In genomic region chr6:138795809-138796469, GRCh38 we compare ENCODE assay signal across 8 cellular contexts. TPM values are rescaled to one million over a fixed set of nuclear protein-coding genes. Genes with fewer than 3 reads are reported as not detected.
A peak's percentile ranks its signal among the peaks of the same experiment; 100 is the strongest.
DNase-seq lines count a peak whose midpoint lies in the region; ATAC-seq and TF ChIP-seq lines count a peak whose summit lies in the region.

Gene ECT2L (plus strand): TSS chr6:138796087. CDS start chr6:138813275, 17,188 bp downstream.

- TF ChIP-seq EP300 in sigmoid colon (IDR thresholded peaks at IDR 0.05): no peak

- 4 to 14% methylated on average over 48 of the region's 48 CpGs for WGBS in sigmoid colon, 2 donors

- H4K20me1 ChIP-seq in GM23338 (replicated peaks; ENCODE audit: insufficient read depth): no peaks in the 10 kb centered on the region

- H3K27ac ChIP-seq in GM23338 (ENCODE audit: low read depth) (0 out of 2 replicates have a peak within 1 kb of the TSS, but pooled peaks have one; percentile 65), sigmoid colon (peak within 1 kb of the TSS; percentile 66 to 81 (median 76))

- H3K27me3 Mint-ChIP-seq in GM23338 (ENCODE audit: insufficient read depth, low read depth, poor library complexity): peaks cover 5% of the 10 kb centered on the region
- H3K27me3 Mint-ChIP-seq in activated CD8-positive, alpha-beta T cell treated with anti-CD3 and anti-CD28 coated beads for 36 hours: peaks cover 11% of the 10 kb centered on the region

- CTCF ChIA-PET in activated CD8-positive, alpha-beta T cell treated with anti-CD3 and anti-CD28 coated beads for 36 hours (lab: Charles Lee): interaction anchor here (0.5 to 1.6 kb wide), 2 partner anchors 11 to 22 kb away, joined by 3 read pairs; no protein-coding TSS in a partner anchor

- H3K79me2 ChIP-seq in GM23338 (replicated peaks; ENCODE audit: insufficient read depth): no peaks in the 10 kb centered on the region

- H3K9me3 Mint-ChIP-seq in GM23338: peaks cover 10% of the 10 kb centered on the region; the same call in 2 of the 3 replicates
- H3K9me3 Mint-ChIP-seq in activated CD8-positive, alpha-beta T cell treated with anti-CD3 and anti-CD28 coated beads for 36 hours: no peaks in the 10 kb centered on the region

- POLR2A ChIA-PET in activated CD8-positive, alpha-beta T cell treated with anti-CD3 and anti-CD28 coated beads for 36 hours (lab: Charles Lee): no interaction called here

- peak within 1 kb of the TSS; percentile 94 for H3K4me2 ChIP-seq in GM23338

- peak; percentile 95 for ATAC-seq in GM23338
- no peak for ATAC-seq in activated CD8-positive, alpha-beta T cell treated with anti-CD3 and anti-CD28 coated beads for 36 hours
- ATAC-seq in GM21576 (IDR thresholded peaks at IDR 0.05; ENCODE audit: unreplicated experiment): no peak

- no peaks in the 10 kb centered on the region; the same call in 2 of the 3 replicates for H3K4me1 Mint-ChIP-seq in GM23338
- H3K4me1 Mint-ChIP-seq in activated CD8-positive, alpha-beta T cell treated with anti-CD3 and anti-CD28 coated beads for 36 hours (ENCODE audit: low read depth): peaks cover 5% of the 10 kb centered on the region

- intact Hi-C loops in sigmoid colon (cut with DNase I): no loop called here
- intact Hi-C loops in activated CD8-positive, alpha-beta T cell treated with anti-CD3 and anti-CD28 coated beads for 36 hours (cut with micrococcal nuclease): no loop called here

- TF ChIP-seq POLR2A in sigmoid colon (IDR thresholded peaks at IDR 0.05): no peak

- peaks cover 11% of the 10 kb centered on the region; the same call in 1 of the 2 replicates for H3K27me3 ChIP-seq in GM23338 (ENCODE audit: insufficient read depth)
- H3K27me3 ChIP-seq in sigmoid colon: no peaks in the 10 kb centered on the region

- no peaks in the 10 kb centered on the region for H3K9me2 ChIP-seq in GM23338 (ENCODE audit: insufficient read depth)

- peak within 1 kb of the TSS; percentile 96 for H2AFZ ChIP-seq in GM23338

- no peaks in the 10 kb centered on the region for H3K9me3 ChIP-seq in sigmoid colon

- peak; percentile 92 for DNase-seq in GM23338 (ENCODE audit: low spot score)
- DNase-seq in astrocyte of the hippocampus (ENCODE audit: low read depth, low spot score): peak; percentile 40
- peak; percentile 82 for DNase-seq in sigmoid colon
- DNase-seq in stimulated activated CD4-positive, alpha-beta T cell treated with anti-CD3 and anti-CD28 coated beads, Interleukin-1b, Interleukin-23, amount 100 ng/mL, for 48 hours: no peak
- no peak for DNase-seq in activated CD8-positive, alpha-beta T cell treated with anti-CD3 and anti-CD28 coated beads for 36 hours
- DNase-seq in COLO829 (ENCODE audit: low spot score): no peak

- H3K27ac Mint-ChIP-seq in GM23338: no peak within 1 kb of the TSS
- no peak within 1 kb of the TSS for H3K27ac Mint-ChIP-seq in activated CD8-positive, alpha-beta T cell treated with anti-CD3 and anti-CD28 coated beads for 36 hours

- H3F3A ChIP-seq in GM23338 (replicated peaks; ENCODE audit: low read depth): no peaks in the 10 kb centered on the region

- H3K4me3 ChIP-seq in GM23338: peak within 1 kb of the TSS; percentile 65
- H3K4me3 ChIP-seq in iPS-11a (ENCODE audit: low read depth, low read length): peak within 1 kb of the TSS; percentile 42
- H3K4me3 ChIP-seq in sigmoid colon: peak within 1 kb of the TSS; percentile 29 to 54 (median 46)

- peak within 1 kb of the TSS; percentile 74 for H3K4me3 Mint-ChIP-seq in GM23338
- H3K4me3 Mint-ChIP-seq in activated CD8-positive, alpha-beta T cell treated with anti-CD3 and anti-CD28 coated beads for 36 hours: no peak within 1 kb of the TSS

- no peaks in the 10 kb centered on the region; the same call in 2 of the 3 replicates for H3K36me3 Mint-ChIP-seq in GM23338 (ENCODE audit: low read depth)
- H3K36me3 Mint-ChIP-seq in activated CD8-positive, alpha-beta T cell treated with anti-CD3 and anti-CD28 coated beads for 36 hours (ENCODE audit: low read depth): peaks cover 10% of the 10 kb centered on the region

- H3K36me3 ChIP-seq in GM23338 (ENCODE audit: insufficient read depth): no peaks in the 10 kb centered on the region
- peaks cover 0 to 21% (median 6%) of the 10 kb centered on the region in 4 donors for H3K36me3 ChIP-seq in sigmoid colon

- peaks cover 8% of the 10 kb centered on the region; the same call in 1 of the 2 replicates for H3K4me1 ChIP-seq in GM23338 (ENCODE audit: insufficient read depth)
- H3K4me1 ChIP-seq in sigmoid colon: peaks cover 0 to 19% (median 15%) of the 10 kb centered on the region in 4 donors

- TF ChIP-seq CTCF in GM23338 (conservative IDR thresholded peaks at IDR 0.05; ENCODE audit: low read depth in 2 of 2) (no peak), sigmoid colon (IDR thresholded peaks at IDR 0.05) (no peak)
- no peak for TF ChIP-seq CTCF in activated CD8-positive, alpha-beta T cell treated with anti-CD3 and anti-CD28 coated beads for 36 hours (IDR thresholded peaks at IDR 0.05)

TF ChIP-seq in GM23338, 12 proteins besides CTCF, POLR2A, EP300 and RAD21:
- TF ChIP-seq EZH2 (IDR thresholded peaks at IDR 0.05; ENCODE audit: low read depth, unreplicated experiment): no peak
- TF ChIP-seq NANOG (IDR thresholded peaks at IDR 0.05; ENCODE audit: borderline replicate concordance): no peak
- TF ChIP-seq REST (IDR thresholded peaks at IDR 0.05; ENCODE audit: unreplicated experiment): no peak
- TF ChIP-seq ZNF114 (CRISPR knock-in tag; IDR thresholded peaks at IDR 0.05): no peak
- no peak; the same call in 1 of the 2 replicates for TF ChIP-seq POLR2AphosphoS5 (IDR thresholded peaks at IDR 0.05; ENCODE audit: low read depth)
- no peak for TF ChIP-seq ZNF331 (CRISPR knock-in tag; IDR thresholded peaks at IDR 0.05; ENCODE audit: low read depth)
- no peak for TF ChIP-seq STAT1 (IDR thresholded peaks at IDR 0.05; ENCODE audit: unreplicated experiment)
- no peak for TF ChIP-seq JUNB (IDR thresholded peaks at IDR 0.05; ENCODE audit: unreplicated experiment)
- TF ChIP-seq CREB1 (CRISPR knock-in tag; IDR thresholded peaks at IDR 0.05; ENCODE audit: low read depth): no peak

RNA-seq across cellular contexts. Expression of gene ECT2L, which starts in this region (rescaled TPM):
- total RNA-seq in GM23338 (2014; rRNA removed; shearing (Covaris generic)): 0.03 TPM in 1 of 2 replicates, not detected in the other
- polyA plus RNA-seq in GM23338 (2016; fragmentation: Nextera tagmentation; extraction: Ambion mirVana): 0.14 and 0.15 TPM in 2 replicates
- total RNA-seq in sigmoid colon: not detected
- under 1 TPM in 1 of 3 donors, not detected in 2; 0.04 TPM for polyA plus RNA-seq in sigmoid colon
- not detected for total RNA-seq in activated CD8-positive, alpha-beta T cell treated with anti-CD3 and anti-CD28 coated beads for 36 hours

Comparison
In these comparisons a context has a peak if more than half of its experiments do, and no peak if none do; other contexts are left out.
1. Peak in DNase-seq, ATAC-seq, H3K4me3 ChIP-seq, H3K27ac ChIP-seq and H3K4me2 ChIP-seq in GM23338; RNA of the gene not detected or under 1 TPM.
2. Peak in DNase-seq, H3K4me3 ChIP-seq and H3K27ac ChIP-seq in sigmoid colon; RNA of the gene not detected or under 1 TPM.